8 cellular contexts compared by ENCODE assay signal in genomic region chr5:134465856-134466240, GRCh38. TPM values are rescaled to one million over a fixed set of nuclear protein-coding genes. Genes with fewer than 3 reads are reported as not detected.
DNase-seq lines count a peak whose midpoint lies in the region; ATAC-seq, FAIRE-seq and TF ChIP-seq lines count a peak whose summit lies in the region.

No MANE protein-coding gene starts in this region.

- WGBS in mesodermal cell (ENCODE audit: insufficient coverage in 2 of 2), 2 experiments: 0 to 2% methylated on average over 24 to 26 of the region's 27 CpGs

- dilution Hi-C loops in endothelial cell of umbilical vein (cut with MboI; ENCODE audit: extremely low pct_ligation_motif_present, low sequenced_read_pairs): no loop called here

- H3K27ac ChIP-seq in endothelial cell of umbilical vein (ENCODE audit: insufficient read depth, low read depth, low read length): peak overlapping the region; percentile 94
- H3K27ac ChIP-seq in mesodermal cell (ENCODE audit: low read depth, low read length, severe bottlenecking): peak overlapping the region; percentile 97

- H3K4me2 ChIP-seq in endothelial cell of umbilical vein (ENCODE audit: insufficient read depth, low read length): peak overlapping the region; percentile 70

- CTCF ChIA-PET in endothelial cell of umbilical vein (lab: Charles Lee): interaction anchor here (0.9 to 4.0 kb wide), 14 partner anchors 9 to 122 kb away, joined by 3 to 29 read pairs (median 8); partner anchors contain the start of genes CDKN2AIPNL and JADE2

- H3K27me3 ChIP-seq in endothelial cell of umbilical vein (ENCODE audit: control insufficient read depth in 2 of 2, insufficient read depth in 2 of 2, low read length in 2 of 2): no peaks in the 10 kb centered on the region

- DNase-seq in AG09319 (ENCODE audit: extremely low read depth, low read depth) (peak; percentile 66), NCI-H774 (lab: John Stamatoyannopoulos, UW) (peak; percentile 50), endothelial cell of umbilical vein (ENCODE audit: low read depth, low spot score) (peak; percentile 94)
- DNase-seq in activated CD8-positive, alpha-beta memory T cell treated with anti-CD3 and anti-CD28 coated beads, Interleukin-2, amount 50 U/mL, for 48 hours: peak; percentile 83
- DNase-seq in stimulated activated CD8-positive, alpha-beta memory T cell treated with anti-CD3 and anti-CD28 coated beads, Interleukin-7, amount 100 ng/mL, for 1 hour (ENCODE audit: low read depth in 2 of 2): peak; percentile 13 to 21

- TF ChIP-seq POLR2A in endothelial cell of umbilical vein (IDR thresholded peaks at IDR 0.05; ENCODE audit: low read depth, low read length): peak; percentile 66

- H4K20me1 ChIP-seq in endothelial cell of umbilical vein (replicated peaks; ENCODE audit: control insufficient read depth, extremely low read depth, insufficient read depth, low read length): no peaks in the 10 kb centered on the region

- H3K4me1 ChIP-seq in endothelial cell of umbilical vein (ENCODE audit: control insufficient read depth, extremely low read depth, insufficient read depth, low read length) (peaks cover 17% of the 10 kb centered on the region), mesodermal cell (ENCODE audit: control insufficient read depth, insufficient read depth, low read length, poor library complexity, severe bottlenecking) (peaks cover 13% of the 10 kb centered on the region)

- H2AFZ ChIP-seq in endothelial cell of umbilical vein (ENCODE audit: low read depth, low read length): peak overlapping the region; percentile 19

- H3K36me3 ChIP-seq in endothelial cell of umbilical vein (ENCODE audit: control insufficient read depth in 2 of 2, extremely low read depth in 1 of 2, insufficient read depth in 2 of 2, low read length in 2 of 2) (no peaks in the 10 kb centered on the region), mesodermal cell (ENCODE audit: control insufficient read depth, insufficient read depth, low read length) (no peaks in the 10 kb centered on the region)

- H3K9ac ChIP-seq in endothelial cell of umbilical vein (replicated peaks; ENCODE audit: extremely low read depth, insufficient read depth, low read length): peak overlapping the region; percentile 82

- ATAC-seq in GM18868 (IDR thresholded peaks at IDR 0.05; ENCODE audit: unreplicated experiment) (peak; percentile 79), HG03108 (IDR thresholded peaks at IDR 0.05; ENCODE audit: unreplicated experiment) (peak; percentile 67)

- POLR2A ChIA-PET in endothelial cell of umbilical vein (lab: Charles Lee): interaction anchor here (0.6 to 2.1 kb wide), 5 partner anchors 36 to 86 kb away, joined by 3 to 11 read pairs (median 6); partner anchors contain the start of genes CDKN2AIPNL and JADE2

- no peak for TF ChIP-seq CTCF in AG09319 (IDR thresholded peaks at IDR 0.05; ENCODE audit: low read depth, low read length)
- TF ChIP-seq CTCF in endothelial cell of umbilical vein (IDR thresholded peaks at IDR 0.05; ENCODE audit: extremely low read depth in 1 of 2, insufficient read depth in 1 of 2, low read depth in 1 of 2, low read length in 2 of 2): no peak

- peak overlapping the region in 2 of 3 experiments; percentile 29 to 46 for H3K4me3 ChIP-seq in endothelial cell of umbilical vein (replicated peaks in 1 of 3; ENCODE audit: insufficient read depth in 1 of 3, low read depth in 1 of 3, low read length in 3 of 3)
- H3K4me3 ChIP-seq in mesodermal cell (ENCODE audit: extremely low read depth, insufficient read depth, low read length, poor library complexity, severe bottlenecking): peak overlapping the region; percentile 45

- intact Hi-C loops in endothelial cell of umbilical vein (cut with micrococcal nuclease): loop anchor here (1.0 to 5.0 kb wide), 7 partner anchors 12 to 291 kb away; partner anchors contain the start of gene DDX46

- peak; percentile 98 for FAIRE-seq in endothelial cell of umbilical vein (lab: Jason Lieb, UNC)

- no peaks in the 10 kb centered on the region for H3K79me2 ChIP-seq in endothelial cell of umbilical vein (ENCODE audit: control insufficient read depth, insufficient read depth, low read length)

- BruUV-seq in endothelial cell of umbilical vein (replicated peaks; lab: Mats Ljungman, UMichigan): no TSS peak

- H3K9me3 ChIP-seq in endothelial cell of umbilical vein (replicated peaks; ENCODE audit: control insufficient read depth, insufficient read depth, low read length) (no peaks in the 10 kb centered on the region), mesodermal cell (ENCODE audit: control insufficient read depth, low read length) (no peaks in the 10 kb centered on the region)

- no peaks in the 10 kb centered on the region for H3K9me1 ChIP-seq in endothelial cell of umbilical vein (replicated peaks; ENCODE audit: control insufficient read depth, extremely low read depth, insufficient read depth, low read length)

TF ChIP-seq in endothelial cell of umbilical vein, 7 proteins besides CTCF, POLR2A, EP300 and RAD21:
- TF ChIP-seq MAX (IDR thresholded peaks at IDR 0.05; ENCODE audit: insufficient read depth, insufficient read length): no peak
- TF ChIP-seq GATA2 (IDR thresholded peaks at IDR 0.05; ENCODE audit: insufficient read depth, insufficient read length, low read depth, low read length): peak; percentile 43
- peak; percentile 81 for TF ChIP-seq POLR2AphosphoS5 (IDR thresholded peaks at IDR 0.05; ENCODE audit: insufficient read depth, low read depth, low read length)
- peak; percentile 85 for TF ChIP-seq FOS (IDR thresholded peaks at IDR 0.05; ENCODE audit: borderline replicate concordance, insufficient read depth, low read length)
TF ChIP-seq in endothelial cell of umbilical vein: peak in this region for 3.

RNA-seq across cellular contexts. Expression of gene CDKN2AIPNL, which starts 54.2 kb away (rescaled TPM):
- 35.1 and 36.5 TPM in 2 replicates for total RNA-seq in endothelial cell of umbilical vein
- polyA plus RNA-seq in endothelial cell of umbilical vein: 17.7 and 22.2 TPM in 2 replicates
- polyA plus RNA-seq in endothelial cell of umbilical vein (2011; cell fraction: cytosol; rRNA removed): 26.2 and 26.7 TPM in 2 replicates
- 4.2 and 7.6 TPM in 2 replicates for polyA plus RNA-seq in endothelial cell of umbilical vein (2011; cell fraction: nucleus; rRNA removed)
- polyA plus RNA-seq in endothelial cell of umbilical vein (2012): 25.0 and 30.5 TPM in 2 replicates
- polyA minus RNA-seq in endothelial cell of umbilical vein: 7.3 and 7.7 TPM in 2 replicates
- 14.2 TPM for polyA minus RNA-seq in endothelial cell of umbilical vein (2011; cell fraction: cytosol; rRNA and poly(A)+ RNA removed)
- polyA minus RNA-seq in endothelial cell of umbilical vein (2011; cell fraction: nucleus; rRNA and poly(A)+ RNA removed): 2.1 and 3.5 TPM in 2 replicates
- polyA plus RNA-seq in mesodermal cell (2013, experiment 1 of 2): 46.3 TPM
- 48.0 TPM for polyA plus RNA-seq in mesodermal cell (2013, experiment 2 of 2)

RNA-seq across cellular contexts. Expression of gene JADE2, which starts 59.6 kb away (rescaled TPM):
- total RNA-seq in endothelial cell of umbilical vein: 19.2 and 31.1 TPM in 2 replicates
- 11.6 and 12.0 TPM in 2 replicates for polyA plus RNA-seq in endothelial cell of umbilical vein
- polyA plus RNA-seq in endothelial cell of umbilical vein (2011; cell fraction: cytosol; rRNA removed): 8.5 and 10.9 TPM in 2 replicates
- polyA plus RNA-seq in endothelial cell of umbilical vein (2011; cell fraction: nucleus; rRNA removed): 14.2 and 14.8 TPM in 2 replicates
- 10.5 and 12.9 TPM in 2 replicates for polyA plus RNA-seq in endothelial cell of umbilical vein (2012)
- polyA minus RNA-seq in endothelial cell of umbilical vein: 20.0 and 23.9 TPM in 2 replicates
- polyA minus RNA-seq in endothelial cell of umbilical vein (2011; cell fraction: cytosol; rRNA and poly(A)+ RNA removed): 43.5 TPM
- 8.1 and 14.9 TPM in 2 replicates for polyA minus RNA-seq in endothelial cell of umbilical vein (2011; cell fraction: nucleus; rRNA and poly(A)+ RNA removed)
- 10.9 TPM for polyA plus RNA-seq in mesodermal cell (2013, experiment 1 of 2)
- polyA plus RNA-seq in mesodermal cell (2013, experiment 2 of 2): 11.9 TPM

Comparison
In these comparisons a context has a peak if more than half of its experiments do, and no peak if none do; other contexts are left out.
1. Peak in every context shown above with its lines: DNase-seq, ATAC-seq, H3K4me3 ChIP-seq and H3K27ac ChIP-seq.
2. DNase-seq: peak in every context shown above with its lines; median percentile 94 in endothelial cell of umbilical vein; 83 in activated CD8-positive, alpha-beta memory T cell treated with anti-CD3 and anti-CD28 coated beads, Interleukin-2, amount 50 U/mL, for 48 hours; 66 in AG09319; 50 in NCI-H774; 17 in stimulated activated CD8-positive, alpha-beta memory T cell treated with anti-CD3 and anti-CD28 coated beads, Interleukin-7, amount 100 ng/mL, for 1 hour.